1 cellular context compared by ENCODE assay signal in genomic region chrX:28638775-28639174, GRCh38.
TF ChIP-seq lines count a peak whose summit lies in the region.

No MANE protein-coding gene starts in this region.

TF ChIP-seq in GM23338, 12 proteins besides CTCF, POLR2A, EP300 and RAD21 (continued from another document):
- TF ChIP-seq ZNF462 (CRISPR knock-in tag; IDR thresholded peaks at IDR 0.05) (no peak), EZH2 (IDR thresholded peaks at IDR 0.05; ENCODE audit: low read depth, unreplicated experiment) (no peak), JUNB (IDR thresholded peaks at IDR 0.05; ENCODE audit: unreplicated experiment) (no peak), ETS1 (IDR thresholded peaks at IDR 0.05) (no peak), NANOG (IDR thresholded peaks at IDR 0.05; ENCODE audit: borderline replicate concordance) (no peak), REST (IDR thresholded peaks at IDR 0.05; ENCODE audit: unreplicated experiment) (no peak), ZNF114 (CRISPR knock-in tag; IDR thresholded peaks at IDR 0.05) (no peak), ZNF331 (CRISPR knock-in tag; IDR thresholded peaks at IDR 0.05; ENCODE audit: low read depth) (no peak), STAT1 (IDR thresholded peaks at IDR 0.05; ENCODE audit: unreplicated experiment) (no peak), POLR2AphosphoS5 (IDR thresholded peaks at IDR 0.05; ENCODE audit: low read depth) (no peak), EZH2phosphoT487 (IDR thresholded peaks at IDR 0.05; ENCODE audit: unreplicated experiment) (no peak)
